9 cellular contexts compared by ENCODE assay signal in the genomic region with DNA sequence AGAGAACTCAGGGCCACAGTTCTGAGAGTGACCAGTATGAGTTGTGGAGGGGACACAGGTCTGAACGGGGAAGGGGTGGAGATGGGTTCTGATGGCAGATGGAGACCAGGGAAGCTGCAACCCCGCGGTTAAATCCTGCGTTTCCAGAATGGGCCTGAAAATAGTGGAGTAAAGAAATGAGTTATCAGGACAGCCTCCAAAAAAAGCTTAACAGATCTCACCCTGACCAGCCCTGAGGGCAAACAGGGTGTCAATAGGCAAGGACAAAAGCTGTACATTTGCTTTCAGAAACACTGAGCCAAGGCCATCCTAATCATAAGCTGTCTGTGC. TPM values are rescaled to one million over a fixed set of nuclear protein-coding genes. Genes with fewer than 3 reads are reported as not detected.
DNase-seq lines count a peak whose midpoint lies in the region; FAIRE-seq and TF ChIP-seq lines count a peak whose summit lies in the region.
"Had no signal": no experiment of that assay in that cellular context is flagged by ENCODE, and none has a peak within 500 bp of the region (broad histone marks: within the 10 kb centered on the region; RNA-seq: fewer than 3 reads in every experiment).

No MANE protein-coding gene starts in this region.

- no peak overlapping the region for H3K14ac ChIP-seq in trophoblast cell (ENCODE audit: low read length)

- H3K9me2 ChIP-seq in DOHH2 (replicated peaks; ENCODE audit: control insufficient read depth, low read length) = no peaks in the 10 kb centered on the region

- no peak for FAIRE-seq in frontal cortex (lab: Jason Lieb, UNC)
- FAIRE-seq: islet of Langerhans had no signal

- H3K4me2 ChIP-seq in DOHH2 (ENCODE audit: low read length) = peak overlapping the region; percentile 72
- peak overlapping the region; percentile 95 for H3K4me2 ChIP-seq in trophoblast cell (ENCODE audit: low read length)

- H4K91ac ChIP-seq in trophoblast cell (ENCODE audit: low read depth, low read length) = no peak overlapping the region

- no peak overlapping the region for H3K27ac ChIP-seq in DOHH2 (ENCODE audit: low read depth, low read length)
- H3K27ac ChIP-seq in esophagus (ENCODE audit: low read depth in 2 of 2, low read length in 1 of 2) = no peak overlapping the region
- no peak overlapping the region for H3K27ac ChIP-seq in trophoblast cell (ENCODE audit: low read depth, low read length)

- H2AK5ac ChIP-seq in trophoblast cell (ENCODE audit: low read length) = no peak overlapping the region

- H2AFZ ChIP-seq in trophoblast cell (ENCODE audit: insufficient read depth, low read length, poor library complexity) = peak overlapping the region; percentile 79

- H3K27me3 ChIP-seq in DOHH2 (ENCODE audit: control insufficient read depth, low read length) = peaks cover 27% of the 10 kb centered on the region
- H3K27me3 ChIP-seq in MG63 = no peaks in the 10 kb centered on the region
- H3K27me3 ChIP-seq in esophagus (ENCODE audit: control insufficient read depth in 1 of 2, insufficient read depth in 2 of 2, low read length in 2 of 2) = peaks cover 4 to 9% of the 10 kb centered on the region in 2 donors
- H3K27me3 ChIP-seq in trophoblast cell (ENCODE audit: insufficient read depth, low read length) = peaks cover 28% of the 10 kb centered on the region

- no peak overlapping the region for H2BK12ac ChIP-seq in trophoblast cell (ENCODE audit: low read length)

- no peak overlapping the region for H3K4ac ChIP-seq in trophoblast cell (ENCODE audit: low read depth, low read length)

- H3K4me1 ChIP-seq in DOHH2 (ENCODE audit: control insufficient read depth, low read length) (no peaks in the 10 kb centered on the region), esophagus (ENCODE audit: control insufficient read depth in 2 of 2, insufficient read depth in 2 of 2, low read length in 1 of 2) (peaks cover 3 to 4% of the 10 kb centered on the region in 2 donors), trophoblast cell (ENCODE audit: control insufficient read depth in 1 of 2, insufficient read depth in 2 of 2, low read length in 2 of 2) (peaks cover 0 to 9% of the 10 kb centered on the region in 2 experiments)

- no peak overlapping the region for H3K18ac ChIP-seq in trophoblast cell (ENCODE audit: low read length)

- H4K8ac ChIP-seq in trophoblast cell (ENCODE audit: low read depth, low read length) = no peak overlapping the region

- H3K79me2 ChIP-seq in DOHH2 (ENCODE audit: control insufficient read depth, low read length) (no peaks in the 10 kb centered on the region), trophoblast cell (ENCODE audit: control insufficient read depth, insufficient read depth, low read length, poor library complexity) (no peaks in the 10 kb centered on the region)

- no peak overlapping the region for H3K23ac ChIP-seq in trophoblast cell (ENCODE audit: low read length)

- H2BK5ac ChIP-seq in trophoblast cell (ENCODE audit: low read depth, low read length, poor library complexity) = no peak overlapping the region

- no peaks in the 10 kb centered on the region for H3K79me1 ChIP-seq in trophoblast cell (ENCODE audit: low read length)

- peak overlapping the region; percentile 66 for H3K4me3 ChIP-seq in DOHH2 (ENCODE audit: low read length)
- H3K4me3 ChIP-seq in MG63 = peak overlapping the region; percentile 53
- peak overlapping the region; percentile 49 to 50 for H3K4me3 ChIP-seq in esophagus (ENCODE audit: low read depth in 1 of 2, low read length in 2 of 2)
- H3K4me3 ChIP-seq in trophoblast cell (ENCODE audit: low read depth, low read length) = no peak overlapping the region

- no peaks in the 10 kb centered on the region for H3F3A ChIP-seq in DOHH2 (ENCODE audit: control insufficient read depth, insufficient read depth)

- no peak overlapping the region for H4K12ac ChIP-seq in trophoblast cell (ENCODE audit: low read depth, low read length)

- H2BK120ac ChIP-seq in trophoblast cell (ENCODE audit: insufficient read depth, low read length, poor library complexity) = no peak overlapping the region

- 1 to 6% methylated on average over 4 of the region's 4 CpGs for WGBS in esophagus, 2 donors
- WGBS in trophoblast cell (ENCODE audit: extremely low coverage, insufficient coverage, insufficient read length) = no CpG with 5 or more reads among the region's 4 CpGs

- in situ Hi-C loops in G401 (cut with HindIII; ENCODE audit: low sequenced_read_pairs) = no loop called here

- H3K9ac ChIP-seq in trophoblast cell (ENCODE audit: low read length) = no peak overlapping the region

- no peaks in the 10 kb centered on the region for H4K20me1 ChIP-seq in DOHH2 (ENCODE audit: control insufficient read depth, insufficient read depth, low read depth, low read length)

- H3K36me3 ChIP-seq in DOHH2 (ENCODE audit: control insufficient read depth, low read length) (no peaks in the 10 kb centered on the region), MG63 (no peaks in the 10 kb centered on the region), esophagus (ENCODE audit: control insufficient read depth in 2 of 2, insufficient read depth in 2 of 2, low read length in 1 of 2) (no peaks in the 10 kb centered on the region), trophoblast cell (ENCODE audit: control insufficient read depth in 1 of 2, insufficient read depth in 2 of 2, low read length in 2 of 2) (no peaks in the 10 kb centered on the region)

- DNase-seq in MG63 (no peak), trophoblast cell (no peak), NCI-H128 (lab: John Stamatoyannopoulos, UW; ENCODE audit: unreplicated experiment) (no peak), NCI-H1048 (lab: John Stamatoyannopoulos, UW) (no peak), frontal cortex (ENCODE audit: low spot score in 2 of 2) (no peak), G401 (ENCODE audit: low spot score) (no peak)

- no peaks in the 10 kb centered on the region for H3K9me3 ChIP-seq in DOHH2 (ENCODE audit: control insufficient read depth, insufficient read depth, low read length)
- H3K9me3 ChIP-seq in MG63 = no peaks in the 10 kb centered on the region
- no peaks in the 10 kb centered on the region for H3K9me3 ChIP-seq in esophagus (ENCODE audit: control insufficient read depth in 2 of 2, insufficient read depth in 1 of 2, low read depth in 1 of 2, low read length in 1 of 2)
- H3K9me3 ChIP-seq in trophoblast cell (ENCODE audit: insufficient read depth, low read depth, low read length) = peaks cover 5% of the 10 kb centered on the region

- TF ChIP-seq CTCF in DOHH2 (IDR thresholded peaks at IDR 0.05; ENCODE audit: low read depth, low read length, poor library complexity, severe bottlenecking) = no peak

RNA-seq across cellular contexts. Expression of a gene that starts 0.6 kb away (rescaled TPM):
- 1.4 and 2.8 TPM in 2 replicates for total RNA-seq in MG63 (2014; rRNA removed; shearing (Covaris generic); ENCODE audit: low replicate concordance)
- polyA plus RNA-seq in esophagus = under 1 TPM; 0.26 to 0.58 TPM
- polyA plus RNA-seq in trophoblast cell (2013) = 0.10 and 0.18 TPM in 2 replicates
- total RNA-seq in frontal cortex = 877 TPM
- total RNA-seq in G401 (2014; rRNA removed; shearing (Covaris generic)) = not detected in 2 replicates

RNA-seq across cellular contexts. Expression of a gene that starts 48.8 kb away (rescaled TPM):
- not detected in 2 replicates for total RNA-seq in MG63 (2014; rRNA removed; shearing (Covaris generic); ENCODE audit: low replicate concordance)
- under 1 TPM in 1 of 2 donors, not detected in 1; under 0.01 TPM for polyA plus RNA-seq in esophagus
- polyA plus RNA-seq in trophoblast cell (2013) = 0.18 and 0.22 TPM in 2 replicates
- total RNA-seq in frontal cortex = 0.82 TPM
- not detected in 2 replicates for total RNA-seq in G401 (2014; rRNA removed; shearing (Covaris generic))

Comparison
In these comparisons a context has a peak if more than half of its experiments do, and no peak if none do; other contexts are left out.
1. RNA of a gene that starts 0.6 kb away (total RNA-seq): 877 TPM in frontal cortex (single experiment); 1.4 to 2.8 TPM in MG63 and not detected in G401; every median in the first group is over 100 times any median in the second.